31 cellular contexts compared by ENCODE assay signal in the genomic region with DNA sequence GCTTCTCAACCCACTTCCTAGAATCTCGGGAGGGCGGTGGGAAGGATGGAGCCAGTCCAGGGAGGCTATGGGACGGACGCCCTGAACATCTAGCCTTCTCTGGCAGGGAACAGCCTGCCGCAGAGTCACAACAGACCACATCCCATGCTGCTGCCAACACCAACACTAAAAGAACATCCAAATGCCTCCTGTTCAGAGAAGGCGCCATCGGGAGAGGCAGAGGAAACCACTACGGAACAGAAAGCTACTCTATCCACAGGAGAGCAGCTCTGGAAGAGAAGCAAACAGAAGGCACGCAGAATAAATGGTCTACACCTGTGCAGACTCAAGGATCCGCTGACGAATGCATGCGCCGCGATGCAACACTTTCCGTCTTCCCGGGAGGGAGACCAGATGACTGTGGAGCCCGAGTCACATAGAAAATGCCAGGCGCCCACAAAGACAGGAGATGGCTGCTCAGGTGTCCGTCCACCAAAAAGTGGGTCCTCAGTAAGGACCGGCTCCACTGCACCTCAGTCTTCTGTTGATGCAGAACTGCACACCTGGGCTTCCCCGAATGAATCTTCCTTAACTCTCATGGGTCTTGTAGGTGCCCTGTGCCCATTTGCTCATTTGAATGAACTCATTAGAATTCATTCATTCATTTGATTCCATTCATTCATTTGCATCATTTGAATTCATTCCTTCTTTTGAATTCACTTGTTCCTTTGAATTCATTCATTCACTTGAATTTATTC.
A peak's percentile ranks its signal among the peaks of the same experiment; 100 is the strongest.
DNase-seq lines count a peak whose midpoint lies in the region; ATAC-seq lines count a peak whose summit lies in the region.
"Had no signal": no experiment of that assay in that cellular context is flagged by ENCODE, and none has a peak within 500 bp of the region (broad histone marks: within the 10 kb centered on the region; RNA-seq: fewer than 3 reads in every experiment).

No MANE protein-coding gene starts in this region.

- intact Hi-C loops in activated naive CD4-positive, alpha-beta T cell treated with anti-CD3 and anti-CD28 coated beads for 36 hours (cut with micrococcal nuclease): no loop called here
- intact Hi-C loops in left colon (cut with DNase I, micrococcal nuclease): no loop called here

- CTCF ChIA-PET in activated naive CD4-positive, alpha-beta T cell treated with anti-CD3 and anti-CD28 coated beads, Interleukin-2, amount 10 ng/mL, durations not matched to agents 7 days and 5 days (lab: Charles Lee): no interaction called here
- CTCF ChIA-PET in activated naive CD4-positive, alpha-beta T cell treated with anti-CD3 and anti-CD28 coated beads for 36 hours (lab: Charles Lee): no interaction called here

- no peak overlapping the region for H3K27ac Mint-ChIP-seq in activated naive CD4-positive, alpha-beta T cell treated with anti-CD3 and anti-CD28 coated beads, Interleukin-2, amount 10 ng/mL, durations not matched to agents 7 days and 5 days
- no peak overlapping the region for H3K27ac Mint-ChIP-seq in activated naive CD4-positive, alpha-beta T cell treated with anti-CD3 and anti-CD28 coated beads for 36 hours
- no peak overlapping the region for H3K27ac Mint-ChIP-seq in activated naive CD8-positive, alpha-beta T cell treated with anti-CD3 and anti-CD28 coated beads, Interleukin-2, amount 50 U/mL, for 24 hours
- H3K27ac Mint-ChIP-seq: activated naive CD8-positive, alpha-beta T cell treated with anti-CD3 and anti-CD28 coated beads, Interleukin-2, amount 10 ng/mL, durations not matched to agents 7 days and 5 days; CD4-positive, alpha-beta T cell; endodermal cell; stimulated activated memory B cell treated with anti-CD40 and anti-IgM and Interleukin-4, amounts not matched to agents 10 μg/mL and 1 μg/mL and 100 μg/mL, for 72 hours had no signal

- peaks cover 15% of the 10 kb centered on the region for H3K36me3 Mint-ChIP-seq in activated naive CD4-positive, alpha-beta T cell treated with anti-CD3 and anti-CD28 coated beads, Interleukin-2, amount 10 ng/mL, durations not matched to agents 7 days and 5 days
- peaks cover 22% of the 10 kb centered on the region for H3K36me3 Mint-ChIP-seq in activated naive CD4-positive, alpha-beta T cell treated with anti-CD3 and anti-CD28 coated beads for 36 hours (ENCODE audit: low read depth)
- H3K36me3 Mint-ChIP-seq in activated naive CD8-positive, alpha-beta T cell treated with anti-CD3 and anti-CD28 coated beads, Interleukin-2, amount 50 U/mL, for 24 hours (ENCODE audit: low read depth): peaks cover 23% of the 10 kb centered on the region

- H3K4me1 Mint-ChIP-seq in activated naive CD4-positive, alpha-beta T cell treated with anti-CD3 and anti-CD28 coated beads, Interleukin-2, amount 10 ng/mL, durations not matched to agents 7 days and 5 days: no peaks in the 10 kb centered on the region
- peaks cover 2% of the 10 kb centered on the region for H3K4me1 Mint-ChIP-seq in activated naive CD4-positive, alpha-beta T cell treated with anti-CD3 and anti-CD28 coated beads for 36 hours (ENCODE audit: low read depth)
- no peaks in the 10 kb centered on the region for H3K4me1 Mint-ChIP-seq in activated naive CD8-positive, alpha-beta T cell treated with anti-CD3 and anti-CD28 coated beads, Interleukin-2, amount 50 U/mL, for 24 hours
- H3K4me1 Mint-ChIP-seq: endodermal cell had no signal

- peaks cover 19% of the 10 kb centered on the region for H3K9me3 Mint-ChIP-seq in activated naive CD4-positive, alpha-beta T cell treated with anti-CD3 and anti-CD28 coated beads, Interleukin-2, amount 10 ng/mL, durations not matched to agents 7 days and 5 days
- H3K9me3 Mint-ChIP-seq in activated naive CD4-positive, alpha-beta T cell treated with anti-CD3 and anti-CD28 coated beads for 36 hours: peaks cover 1% of the 10 kb centered on the region
- H3K9me3 Mint-ChIP-seq in activated naive CD8-positive, alpha-beta T cell treated with anti-CD3 and anti-CD28 coated beads, Interleukin-2, amount 50 U/mL, for 24 hours: peaks cover 5% of the 10 kb centered on the region
- H3K9me3 Mint-ChIP-seq: natural killer cell treated with Interleukin-12 subunit alpha and Interleukin-12 subunit beta and Interleukin-15 and Interleukin-18, amount 100 ng/mL, for 72 hours; stimulated activated memory B cell treated with anti-CD40 and anti-IgM and Interleukin-4, amounts not matched to agents 10 μg/mL and 1 μg/mL and 100 μg/mL, for 72 hours had no signal

- H3K27me3 Mint-ChIP-seq in activated naive CD4-positive, alpha-beta T cell treated with anti-CD3 and anti-CD28 coated beads, Interleukin-2, amount 10 ng/mL, durations not matched to agents 7 days and 5 days: no peaks in the 10 kb centered on the region
- no peaks in the 10 kb centered on the region for H3K27me3 Mint-ChIP-seq in activated naive CD4-positive, alpha-beta T cell treated with anti-CD3 and anti-CD28 coated beads for 36 hours (ENCODE audit: low read depth)
- no peaks in the 10 kb centered on the region for H3K27me3 Mint-ChIP-seq in activated naive CD8-positive, alpha-beta T cell treated with anti-CD3 and anti-CD28 coated beads, Interleukin-2, amount 50 U/mL, for 24 hours
- H3K27me3 Mint-ChIP-seq: activated naive CD8-positive, alpha-beta T cell treated with anti-CD3 and anti-CD28 coated beads, Interleukin-2, amount 10 ng/mL, durations not matched to agents 7 days and 5 days; CD4-positive, alpha-beta T cell; natural killer cell treated with Interleukin-12 subunit alpha and Interleukin-12 subunit beta and Interleukin-15 and Interleukin-18, amount 100 ng/mL, for 72 hours; stimulated activated memory B cell treated with anti-CD40 and anti-IgM and Interleukin-4, amounts not matched to agents 10 μg/mL and 1 μg/mL and 100 μg/mL, for 72 hours had no signal

- no peak for ATAC-seq in activated naive CD8-positive, alpha-beta T cell treated with anti-CD3 and anti-CD28 coated beads, Interleukin-2, amount 50 U/mL, for 24 hours
- ATAC-seq in left colon: no peak
- ATAC-seq: esophagus mucosa; gastrocnemius medialis; natural killer cell treated with Interleukin-12 subunit alpha and Interleukin-12 subunit beta and Interleukin-15 and Interleukin-18, amount 100 ng/mL, for 72 hours; PC-3; Right ventricle myocardium inferior; stimulated activated memory B cell treated with anti-CD40 and anti-IgM and Interleukin-4, amounts not matched to agents 10 μg/mL and 1 μg/mL and 100 μg/mL, for 72 hours had no signal

- no peak overlapping the region for H3K4me3 Mint-ChIP-seq in activated naive CD4-positive, alpha-beta T cell treated with anti-CD3 and anti-CD28 coated beads, Interleukin-2, amount 10 ng/mL, durations not matched to agents 7 days and 5 days
- no peak overlapping the region for H3K4me3 Mint-ChIP-seq in activated naive CD4-positive, alpha-beta T cell treated with anti-CD3 and anti-CD28 coated beads for 36 hours
- H3K4me3 Mint-ChIP-seq in activated naive CD8-positive, alpha-beta T cell treated with anti-CD3 and anti-CD28 coated beads, Interleukin-2, amount 50 U/mL, for 24 hours: no peak overlapping the region
- H3K4me3 Mint-ChIP-seq: activated naive CD8-positive, alpha-beta T cell treated with anti-CD3 and anti-CD28 coated beads, Interleukin-2, amount 10 ng/mL, durations not matched to agents 7 days and 5 days; CD4-positive, alpha-beta T cell; endodermal cell; natural killer cell treated with Interleukin-12 subunit alpha and Interleukin-12 subunit beta and Interleukin-15 and Interleukin-18, amount 100 ng/mL, for 72 hours; stimulated activated memory B cell treated with anti-CD40 and anti-IgM and Interleukin-4, amounts not matched to agents 10 μg/mL and 1 μg/mL and 100 μg/mL, for 72 hours had no signal

- peak; percentile 19 for DNase-seq in activated naive CD4-positive, alpha-beta T cell treated with anti-CD3 and anti-CD28 coated beads, Interleukin-2, amount 10 ng/mL, durations not matched to agents 7 days and 5 days
- no peak for DNase-seq in activated naive CD4-positive, alpha-beta T cell treated with anti-CD3 and anti-CD28 coated beads for 36 hours
- DNase-seq in SW480 (ENCODE audit: low spot score) (peak; percentile 5), fibroblast of peridontal ligament (ENCODE audit: extremely low read depth) (peak; percentile 2), hepatic stellate cell (ENCODE audit: low spot score) (no peak), middle frontal gyrus (ENCODE audit: extremely low spot score, low spot score) (no peak), left colon (no peak)
- no peak for DNase-seq in activated naive CD8-positive, alpha-beta T cell treated with anti-CD3 and anti-CD28 coated beads, Interleukin-2, amount 50 U/mL, for 24 hours
- DNase-seq: activated effector memory CD4-positive, alpha-beta T cell treated with Interleukin-2 at 50 U/mL for 16 hours; activated naive CD8-positive, alpha-beta T cell treated with anti-CD3 and anti-CD28 coated beads, Interleukin-2, amount 10 ng/mL, durations not matched to agents 7 days and 5 days; activated T-cell treated with anti-CD3 and anti-CD28 coated beads, Interleukin-2, amount 50 U/mL, for 1 hour; AML-193; CD4-positive, alpha-beta T cell; dermis blood vessel endothelial cell; endodermal cell; gastrocnemius medialis; H7; Karpas-422; kidney glomerular epithelial cell; NCI-H1417 treated with DMSO at 0.1 percent for 48 hours; NCI-H2081; NCI-H2227 treated with DMSO at 0.1 percent for 48 hours; NCI-H526 treated with DMSO at 0.1 percent for 48 hours; NK-92 treated with Interleukin-12 subunit alpha and Interleukin-12 subunit beta, amount 100 ng/mL, for 24 hours; ovary; PC-3; T-helper 9 cell had no signal

Comparison
In these comparisons a context has a peak if more than half of its experiments do, and no peak if none do; other contexts are left out.
1. DNase-seq: peak in activated naive CD4-positive, alpha-beta T cell treated with anti-CD3 and anti-CD28 coated beads, Interleukin-2, amount 10 ng/mL, durations not matched to agents 7 days and 5 days (single experiment), SW480 (single experiment) and fibroblast of peridontal ligament (single experiment); none in activated naive CD4-positive, alpha-beta T cell treated with anti-CD3 and anti-CD28 coated beads for 36 hours (single experiment), hepatic stellate cell (single experiment), middle frontal gyrus (single experiment), activated naive CD8-positive, alpha-beta T cell treated with anti-CD3 and anti-CD28 coated beads, Interleukin-2, amount 50 U/mL, for 24 hours (single experiment) and left colon (0 of 2).